26 cellular contexts compared by ENCODE assay signal in genomic region chr1:3735027-3735682, GRCh38. TPM values are rescaled to one million over a fixed set of nuclear protein-coding genes. Genes with fewer than 3 reads are reported as not detected.
DNase-seq lines count a peak whose midpoint lies in the region; ATAC-seq and TF ChIP-seq lines count a peak whose summit lies in the region.
"Had no signal": no experiment of that assay in that cellular context is flagged by ENCODE, and none has a peak within 500 bp of the region (broad histone marks: within the 10 kb centered on the region; RNA-seq: fewer than 3 reads in every experiment).

No MANE protein-coding gene starts in this region.

- no peak overlapping the region for H3K27ac Mint-ChIP-seq in memory B cell
- H3K27ac Mint-ChIP-seq in activated naive CD8-positive, alpha-beta T cell treated with anti-CD3 and anti-CD28 coated beads, Interleukin-2, amount 50 U/mL, for 24 hours = no peak overlapping the region
- H3K27ac Mint-ChIP-seq: CD8-positive, alpha-beta memory T cell had no signal

- H3K27ac ChIP-seq in right cardiac atrium (ENCODE audit: low read length) (no peak overlapping the region), right atrium auricular region (no peak overlapping the region), thyroid gland (peak overlapping the region in 2 of 3 donors; percentile 87 to 93)
- H3K27ac ChIP-seq: 22Rv1, C4-2B, PC-9, SJSA1 had no signal

- no peaks in the 10 kb centered on the region for H3K9me3 ChIP-seq in right cardiac atrium (ENCODE audit: control insufficient read depth, low read length)
- no peaks in the 10 kb centered on the region for H3K9me3 ChIP-seq in right atrium auricular region
- no peaks in the 10 kb centered on the region for H3K9me3 ChIP-seq in thyroid gland
- H3K9me3 ChIP-seq: SJSA1 had no signal

- H3K9me3 Mint-ChIP-seq in memory B cell = no peaks in the 10 kb centered on the region
- H3K9me3 Mint-ChIP-seq in activated naive CD8-positive, alpha-beta T cell treated with anti-CD3 and anti-CD28 coated beads, Interleukin-2, amount 50 U/mL, for 24 hours = no peaks in the 10 kb centered on the region
- H3K9me3 Mint-ChIP-seq: CD8-positive, alpha-beta memory T cell had no signal

- H3K36me3 Mint-ChIP-seq in memory B cell = peaks cover 2% of the 10 kb centered on the region
- H3K36me3 Mint-ChIP-seq in activated naive CD8-positive, alpha-beta T cell treated with anti-CD3 and anti-CD28 coated beads, Interleukin-2, amount 50 U/mL, for 24 hours (ENCODE audit: low read depth) = no peaks in the 10 kb centered on the region

- no peak for TF ChIP-seq CTCF in right atrium auricular region (IDR thresholded peaks at IDR 0.05)
- no peak for TF ChIP-seq CTCF in thyroid gland (IDR thresholded peaks at IDR 0.05)

- DNase-seq in NCI-H2171 treated with DMSO at 0.1 percent for 48 hours (lab: John Stamatoyannopoulos, UW) = peak; percentile 22
- no peak for DNase-seq in NCI-H2171 (lab: John Stamatoyannopoulos, UW)
- peak in 2 of 3 donors; percentile 26 to 34 for DNase-seq in right cardiac atrium
- DNase-seq in right atrium auricular region (ENCODE audit: low spot score) = no peak
- DNase-seq in memory B cell (ENCODE audit: low spot score in 2 of 2) = no peak
- no peak for DNase-seq in thyroid gland
- no peak for DNase-seq in SIG-M5 treated with dmso at 0.1 percent for 504 hours (lab: John Stamatoyannopoulos, UW; ENCODE audit: unreplicated experiment)
- no peak for DNase-seq in activated naive CD8-positive, alpha-beta T cell treated with anti-CD3 and anti-CD28 coated beads, Interleukin-2, amount 50 U/mL, for 24 hours
- DNase-seq: ACHN; Calu3; CD8-positive, alpha-beta memory T cell; DMS53; EL; GF-D8; Kasumi-1; MM.1S; NCI-H1048; NCI-H1436 treated with DMSO at 0.1 percent for 48 hours; NCI-H1930; NCI-H226; NCI-H526; PC-9; RPMI8226 had no signal

- peaks cover 2% of the 10 kb centered on the region for H3K27me3 Mint-ChIP-seq in memory B cell
- H3K27me3 Mint-ChIP-seq in activated naive CD8-positive, alpha-beta T cell treated with anti-CD3 and anti-CD28 coated beads, Interleukin-2, amount 50 U/mL, for 24 hours = no peaks in the 10 kb centered on the region

- WGBS in right cardiac atrium = 84% methylated on average over 12 of the region's 12 CpGs
- 79 to 80% methylated on average over 10 to 11 of the region's 12 CpGs for WGBS in thyroid gland, 2 donors

- no peak overlapping the region for H3K4me3 Mint-ChIP-seq in memory B cell
- no peak overlapping the region for H3K4me3 Mint-ChIP-seq in activated naive CD8-positive, alpha-beta T cell treated with anti-CD3 and anti-CD28 coated beads, Interleukin-2, amount 50 U/mL, for 24 hours
- H3K4me3 Mint-ChIP-seq: CD8-positive, alpha-beta memory T cell had no signal

- H3K4me1 ChIP-seq in right cardiac atrium (ENCODE audit: control insufficient read depth, insufficient read depth, low read length) (no peaks in the 10 kb centered on the region), right atrium auricular region (peaks cover 0 to 24% of the 10 kb centered on the region in 2 donors), thyroid gland (peaks cover 18 to 36% of the 10 kb centered on the region in 2 donors)
- H3K4me1 ChIP-seq: SJSA1 had no signal

- H3K4me1 Mint-ChIP-seq in memory B cell = no peaks in the 10 kb centered on the region
- H3K4me1 Mint-ChIP-seq in activated naive CD8-positive, alpha-beta T cell treated with anti-CD3 and anti-CD28 coated beads, Interleukin-2, amount 50 U/mL, for 24 hours = no peaks in the 10 kb centered on the region
- H3K4me1 Mint-ChIP-seq: CD8-positive, alpha-beta memory T cell had no signal

- intact Hi-C loops in right cardiac atrium (cut with DNase I) = loop anchor here in 1 of 4 donors (10.0 kb wide), 1 partner anchor 160 kb away; no protein-coding TSS in a partner anchor
- intact Hi-C loops in thyroid gland (cut with DNase I) = no loop called here

- TF ChIP-seq POLR2A in thyroid gland (IDR thresholded peaks at IDR 0.05) = no peak

- ATAC-seq in right cardiac atrium = no peak
- peak; percentile 38 for ATAC-seq in memory B cell (ENCODE audit: low read depth)
- ATAC-seq in activated naive CD8-positive, alpha-beta T cell treated with anti-CD3 and anti-CD28 coated beads, Interleukin-2, amount 50 U/mL, for 24 hours = no peak

- H3K27me3 ChIP-seq in right cardiac atrium (ENCODE audit: control insufficient read depth, insufficient read depth) (no peaks in the 10 kb centered on the region), right atrium auricular region (no peaks in the 10 kb centered on the region), thyroid gland (no peaks in the 10 kb centered on the region)
- H3K27me3 ChIP-seq: SJSA1 had no signal

- H3K4me3 ChIP-seq in right cardiac atrium (ENCODE audit: low read length) (no peak overlapping the region), right atrium auricular region (no peak overlapping the region), thyroid gland (replicated peaks in 1 of 3) (no peak overlapping the region)
- H3K4me3 ChIP-seq: PC-9, SJSA1 had no signal

- H3K36me3 ChIP-seq in right atrium auricular region = peaks cover 36% of the 10 kb centered on the region
- H3K36me3 ChIP-seq in thyroid gland = peaks cover 7 to 14% of the 10 kb centered on the region in 2 donors
- H3K36me3 ChIP-seq: SJSA1 had no signal

RNA-seq across cellular contexts. Expression of gene CCDC27, which starts 17.1 kb away (rescaled TPM):
- under 1 TPM in 2 of 4 donors, not detected in 2; 0.09 to 0.14 TPM for total RNA-seq in right cardiac atrium
- not detected for polyA plus RNA-seq in right cardiac atrium
- not detected for total RNA-seq in right atrium auricular region
- total RNA-seq in thyroid gland = under 1 TPM in 1 of 4 donors, not detected in 3; 0.13 TPM
- total RNA-seq: Calu3; CD8-positive, alpha-beta memory T cell; PC-9; SJSA1 had no signal
- polyA plus RNA-seq: CD8-positive, alpha-beta memory T cell had no signal

RNA-seq across cellular contexts. Expression of gene SMIM1, which starts 37.4 kb away (rescaled TPM):
- 100 to 1,000 TPM in 2 of 4 donors, 10 to 100 TPM in 2; 44.2 to 120 (median 95.0) TPM for total RNA-seq in right cardiac atrium
- polyA plus RNA-seq in right cardiac atrium = 243 TPM
- total RNA-seq in right atrium auricular region = 10 to 100 TPM; 40.4 to 54.6 TPM
- 10 to 100 TPM in 1 of 4 donors, 1 to 10 TPM in 3; 8.6 to 20.2 (median 9.7) TPM for total RNA-seq in thyroid gland
- total RNA-seq: SJSA1 had no signal

Comparison
In these comparisons a context has a peak if more than half of its experiments do, and no peak if none do; other contexts are left out.
1. DNase-seq: peak in NCI-H2171 treated with DMSO at 0.1 percent for 48 hours (single experiment) and right cardiac atrium (2 of 3); none in NCI-H2171 (single experiment), right atrium auricular region (single experiment), memory B cell (0 of 2), thyroid gland (0 of 2), SIG-M5 treated with dmso at 0.1 percent for 504 hours (single experiment) and activated naive CD8-positive, alpha-beta T cell treated with anti-CD3 and anti-CD28 coated beads, Interleukin-2, amount 50 U/mL, for 24 hours (single experiment).
2. H3K27ac ChIP-seq: peak in thyroid gland (2 of 3); none in right cardiac atrium (single experiment) and right atrium auricular region (0 of 2).